ENCODE assay signal across 11 cellular contexts in the genomic region with DNA sequence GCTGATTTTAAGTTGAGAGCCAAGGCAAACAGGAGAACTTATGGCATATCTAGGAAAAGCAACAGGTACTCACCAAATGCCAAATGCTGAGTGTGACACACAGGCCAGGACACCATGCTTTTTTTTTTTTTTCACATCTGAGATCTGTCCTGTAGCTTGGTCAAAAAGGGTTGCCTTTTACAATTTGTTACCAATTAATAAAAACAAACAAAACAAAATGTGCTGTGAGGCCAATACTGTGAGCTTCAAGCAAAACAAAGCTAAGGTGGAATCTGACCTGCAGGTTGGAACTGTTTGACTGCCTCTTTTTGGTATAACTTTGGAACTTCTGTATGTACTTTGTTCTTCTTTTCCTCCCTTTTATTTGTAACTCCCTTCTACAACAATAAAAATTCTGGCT.
"Had no signal": no experiment of that assay in that cellular context is flagged by ENCODE, and none has a peak within 500 bp of the region (broad histone marks: within the 10 kb centered on the region; RNA-seq: fewer than 3 reads in every experiment).

No MANE protein-coding gene starts in this region.

- H3K36me3 ChIP-seq: HAP-1 had no signal

- H3K4me2 ChIP-seq: GM23338 had no signal

- H3K4me1 ChIP-seq: HAP-1 had no signal

- DNase-seq: GM23248, GOT3, H7, H9, HCEC 1CT, HFFc6 had no signal

- H3K4me3 ChIP-seq: GM23248, GM23338, HAP-1 had no signal

- H3K9ac ChIP-seq: GM23248 had no signal

- H3K9me3 ChIP-seq: HAP-1 had no signal

- ATAC-seq: GM23338, HCT116 had no signal

- H2AFZ ChIP-seq: GM23248, GM23338 had no signal

- H3K27ac ChIP-seq: GM23248 had no signal

- FAIRE-seq: H1, H54 had no signal
